Comparison of ENCODE assay signal across 14 cellular contexts in genomic region chr12:118126119-118126757, GRCh38. TPM values are rescaled to one million over a fixed set of nuclear protein-coding genes. Genes with fewer than 3 reads are reported as not detected.
DNase-seq lines count a peak whose midpoint lies in the region; ATAC-seq and TF ChIP-seq lines count a peak whose summit lies in the region.
"Had no signal": no experiment of that assay in that cellular context is flagged by ENCODE, and none has a peak within 500 bp of the region (broad histone marks: within the 10 kb centered on the region; RNA-seq: fewer than 3 reads in every experiment).

No MANE protein-coding gene starts in this region.

- WGBS in heart right ventricle, 2 donors, result 48 to 67% methylated on average over 13 of the region's 13 CpGs

- H3K9me3 ChIP-seq in heart right ventricle (peaks cover 0 to 3% (median 0%) of the 10 kb centered on the region in 11 donors), mucosa of descending colon (no peaks in the 10 kb centered on the region), upper lobe of right lung (no peaks in the 10 kb centered on the region)

- H3K4me1 ChIP-seq in heart right ventricle (peaks cover 0 to 6% (median under 1%) of the 10 kb centered on the region in 9 donors), mucosa of descending colon (ENCODE audit: low read depth) (peaks cover 5% of the 10 kb centered on the region), upper lobe of right lung (peaks cover 2% of the 10 kb centered on the region)

- DNase-seq in Right ventricle myocardium superior, result peak; percentile 80
- no peak for DNase-seq in cardiac septum (ENCODE audit: low spot score)
- DNase-seq in heart right ventricle, result peak; percentile 36 to 65
- DNase-seq in mucosa of descending colon, result peak; percentile 69 to 88 (median 86)
- peak; percentile 82 for DNase-seq in upper lobe of right lung
- DNase-seq in activated CD4-positive, CD25-positive, alpha-beta regulatory T cell (lab: John Stamatoyannopoulos, UW), result no peak
- DNase-seq in HT-29 (ENCODE audit: low spot score), result no peak
- DNase-seq: activated CD4-positive, alpha-beta T cell treated with anti-CD3 and anti-CD28 coated beads for 36 hours; activated naive CD4-positive, alpha-beta T cell treated with anti-CD3 and anti-CD28 coated beads, Interleukin-2, amount 10 ng/mL, durations not matched to agents 7 days and 5 days; brain microvascular endothelial cell; CD8-positive, alpha-beta T cell; NCI-H2227 treated with DMSO at 0.1 percent for 48 hours had no signal

- TF ChIP-seq CTCF in heart right ventricle (IDR thresholded peaks at IDR 0.05) (no peak), mucosa of descending colon (IDR thresholded peaks at IDR 0.05) (no peak), upper lobe of right lung (IDR thresholded peaks at IDR 0.05) (no peak)

- intact Hi-C loops in Right ventricle myocardium superior (cut with DNase I), result no loop called here
- intact Hi-C loops in cardiac septum (cut with DNase I), result no loop called here
- intact Hi-C loops in heart right ventricle (cut with DNase I), result no loop called here
- intact Hi-C loops in mucosa of descending colon (cut with DNase I, micrococcal nuclease), result no loop called here
- intact Hi-C loops in upper lobe of right lung (cut with DNase I), result no loop called here

- ATAC-seq in Right ventricle myocardium superior (ENCODE audit: poor library complexity) (peak; percentile 84), heart right ventricle (peak; percentile 63 to 90 (median 84)), mucosa of descending colon (peak; percentile 70), upper lobe of right lung (peak; percentile 72), HG03457 (IDR thresholded peaks at IDR 0.05; ENCODE audit: unreplicated experiment) (no peak)
- ATAC-seq: activated CD4-positive, alpha-beta T cell treated with anti-CD3 and anti-CD28 coated beads for 36 hours; CD8-positive, alpha-beta T cell; GM23338 had no signal

- no peaks in the 10 kb centered on the region for H3K27me3 ChIP-seq in heart right ventricle
- H3K27me3 ChIP-seq in upper lobe of right lung, result no peaks in the 10 kb centered on the region
- H3K27me3 ChIP-seq: brain microvascular endothelial cell had no signal

- H3K27ac ChIP-seq in heart right ventricle (peak overlapping the region in 8 of 10 donors; percentile 35 to 73 (median 66)), upper lobe of right lung (no peak overlapping the region)
- H3K27ac ChIP-seq: brain microvascular endothelial cell had no signal

- H3K4me3 ChIP-seq in heart right ventricle (peak overlapping the region in 1 of 10 donors; percentile 19), mucosa of descending colon (no peak overlapping the region), upper lobe of right lung (no peak overlapping the region)
- H3K4me3 ChIP-seq: GM23338 had no signal

- H3K36me3 ChIP-seq in heart right ventricle (peaks cover 0 to 4% (median 0%) of the 10 kb centered on the region in 9 donors), mucosa of descending colon (ENCODE audit: low read depth) (no peaks in the 10 kb centered on the region), upper lobe of right lung (no peaks in the 10 kb centered on the region)
- H3K36me3 ChIP-seq: brain microvascular endothelial cell had no signal

RNA-seq across cellular contexts. Expression of gene PEBP1, which starts 9.7 kb away (rescaled TPM):
- total RNA-seq in Right ventricle myocardium superior, result 498 TPM
- 344 TPM for total RNA-seq in cardiac septum
- 100 to 1,000 TPM; 310 to 552 (median 467) TPM for total RNA-seq in heart right ventricle
- polyA plus RNA-seq in heart right ventricle, result 100 to 1,000 TPM; 273 to 535 TPM
- 100 to 1,000 TPM; 122 to 212 (median 189) TPM for total RNA-seq in mucosa of descending colon
- 223 TPM for total RNA-seq in upper lobe of right lung
- 256 and 291 TPM in 2 replicates for total RNA-seq in HT-29 (2014; rRNA removed; shearing (Covaris generic))

RNA-seq across cellular contexts. Expression of gene VSIG10, which starts 22.4 kb away (rescaled TPM):
- 12.0 TPM for total RNA-seq in Right ventricle myocardium superior
- total RNA-seq in cardiac septum, result 10.0 TPM
- 10 to 100 TPM in 6 of 10 donors, 1 to 10 TPM in 4; 9.2 to 13.7 (median 10.3) TPM for total RNA-seq in heart right ventricle
- polyA plus RNA-seq in heart right ventricle, result 10 to 100 TPM in 1 of 2 donors, 1 to 10 TPM in 1; 5.3 to 23.6 TPM
- 100 to 1,000 TPM in 1 of 3 donors, 10 to 100 TPM in 2; 56.2 to 131 (median 68.7) TPM for total RNA-seq in mucosa of descending colon
- 52.4 TPM for total RNA-seq in upper lobe of right lung
- 37.4 and 40.8 TPM in 2 replicates for total RNA-seq in HT-29 (2014; rRNA removed; shearing (Covaris generic))

Comparison
In these comparisons a context has a peak if more than half of its experiments do, and no peak if none do; other contexts are left out.
1. DNase-seq: peak in Right ventricle myocardium superior (single experiment), heart right ventricle (2 of 2), mucosa of descending colon (3 of 3) and upper lobe of right lung (single experiment); none in cardiac septum (single experiment), activated CD4-positive, CD25-positive, alpha-beta regulatory T cell (0 of 4) and HT-29 (single experiment).